ENCODE assay signal across 9 cellular contexts in genomic region chr10:100374137-100374655, GRCh38. TPM values are rescaled to one million over a fixed set of nuclear protein-coding genes. Genes with fewer than 3 reads are reported as not detected.
A peak's percentile ranks its signal among the peaks of the same experiment; 100 is the strongest.
DNase-seq lines count a peak whose midpoint lies in the region; ATAC-seq and TF ChIP-seq lines count a peak whose summit lies in the region.
"Had no signal": no experiment of that assay in that cellular context is flagged by ENCODE, and none has a peak within 500 bp of the region (broad histone marks: within the 10 kb centered on the region; RNA-seq: fewer than 3 reads in every experiment).

No MANE protein-coding gene starts in this region.

- no peak overlapping the region for H2AK5ac ChIP-seq in H9 (ENCODE audit: insufficient read length, low read length)

- no peaks in the 10 kb centered on the region; a peak in 1 of 5 replicates for H3K9me3 Mint-ChIP-seq in H9
- H3K9me3 Mint-ChIP-seq: activated naive CD8-positive, alpha-beta T cell treated with anti-CD3 and anti-CD28 coated beads, Interleukin-2, amount 10 ng/mL, durations not matched to agents 7 days and 5 days had no signal

- ATAC-seq in GM21381 (IDR thresholded peaks at IDR 0.05; ENCODE audit: unreplicated experiment): no peak

- no peak overlapping the region for H4K91ac ChIP-seq in H9 (ENCODE audit: insufficient read length, low read depth, low read length)

- peak overlapping the region; percentile 74; the same call in 1 of the 2 replicates for H3K14ac ChIP-seq in H9 (ENCODE audit: insufficient read depth, low read length)

- peaks cover 17 to 22% of the 10 kb centered on the region in 2 experiments for H3K4me1 Mint-ChIP-seq in H9

- WGBS in H9 (ENCODE audit: extremely low coverage, insufficient read length, low lambda C conversion rate): 100% methylated on average over 1 of the region's 4 CpGs
- 7 to 11% (median 11%) methylated on average over 4 of the region's 4 CpGs for whole genome bisulfite sequencing in stomach, 5 donors

- H3K27me3 ChIP-seq in H9 (ENCODE audit: insufficient read depth, low read length) (no peaks in the 10 kb centered on the region), stomach (no peaks in the 10 kb centered on the region)

- peak overlapping the region; percentile 56 for H3K56ac ChIP-seq in H9 (ENCODE audit: insufficient read length, low read depth, low read length)

- H3T11ph ChIP-seq in H9 (ENCODE audit: low read length): no peak overlapping the region

- no peaks in the 10 kb centered on the region for H3K9me3 ChIP-seq in H9 (ENCODE audit: control insufficient read depth, low read depth, low read length)
- H3K9me3 ChIP-seq in iPS-18c (ENCODE audit: control insufficient read depth, insufficient read depth, low read length): no peaks in the 10 kb centered on the region
- no peaks in the 10 kb centered on the region for H3K9me3 ChIP-seq in stomach

- no peak overlapping the region for H2AFZ ChIP-seq in H9 (ENCODE audit: low read length)

- H3K23ac ChIP-seq in H9 (ENCODE audit: insufficient read length, low read depth, low read length): no peak overlapping the region

- peak overlapping the region; percentile 32 for H2BK5ac ChIP-seq in H9 (ENCODE audit: insufficient read length, low read length)

- H2BK15ac ChIP-seq in H9 (ENCODE audit: low read depth, low read length): no peak overlapping the region

- no peak overlapping the region; the same call in 1 of the 2 replicates for H3K4ac ChIP-seq in H9 (ENCODE audit: low read depth, low read length)

- intact Hi-C loops in stomach (cut with DNase I; ENCODE audit: low total_unique reads): no loop called here

- H2BK20ac ChIP-seq in H9 (ENCODE audit: low read depth, low read length, poor library complexity, severe bottlenecking): no peak overlapping the region

- peak overlapping the region; percentile 80 for H3K9ac ChIP-seq in H9 (ENCODE audit: extremely low read depth, insufficient read length, low read length)

- H4K20me1 ChIP-seq in H9 (ENCODE audit: control insufficient read depth, insufficient read depth, insufficient read length): no peaks in the 10 kb centered on the region

- H3K79me1 ChIP-seq in H9 (ENCODE audit: insufficient read depth, low read depth, low read length, poor library complexity, severe bottlenecking): no peaks in the 10 kb centered on the region

- H3K18ac ChIP-seq in H9 (ENCODE audit: insufficient read length, low read depth, low read length): peak overlapping the region; percentile 44

- H2BK120ac ChIP-seq in H9 (ENCODE audit: low read depth, low read length, poor library complexity, severe bottlenecking): no peak overlapping the region

- no peak overlapping the region for H2BK12ac ChIP-seq in H9 (ENCODE audit: insufficient read length, low read depth, low read length)

- no peak for TF ChIP-seq POLR2A in stomach (IDR thresholded peaks at IDR 0.05)

- DNase-seq in H9: no peak
- DNase-seq in stomach: no peak
- DNase-seq in germinal center (ENCODE audit: low spot score): no peak
- DNase-seq in activated CD4-positive, CD25-positive, alpha-beta regulatory T cell treated with anti-CD3 and anti-CD28 coated beads, Interleukin-2, amount 50 U/mL, for 72 hours: no peak
- DNase-seq in GOT3 (lab: John Stamatoyannopoulos, UW): no peak

- no peaks in the 10 kb centered on the region for H3K36me3 ChIP-seq in stomach

- no peak for TF ChIP-seq EP300 in stomach (IDR thresholded peaks at IDR 0.05)

- no peak for TF ChIP-seq CTCF in H9 (conservative IDR thresholded peaks at IDR 0.05)
- TF ChIP-seq CTCF in WI38 (IDR thresholded peaks at IDR 0.05; ENCODE audit: low read depth, low read length): no peak
- no peak for TF ChIP-seq CTCF in stomach (IDR thresholded peaks at IDR 0.05)

- H3K4me2 ChIP-seq in H9 (ENCODE audit: insufficient read depth, insufficient read length, low read length): peak overlapping the region; percentile 81

- no peak overlapping the region for H3K4me3 Mint-ChIP-seq in H9
- H3K4me3 Mint-ChIP-seq: activated naive CD8-positive, alpha-beta T cell treated with anti-CD3 and anti-CD28 coated beads, Interleukin-2, amount 10 ng/mL, durations not matched to agents 7 days and 5 days had no signal

- no peak overlapping the region for H3K27ac Mint-ChIP-seq in H9
- H3K27ac Mint-ChIP-seq: activated naive CD8-positive, alpha-beta T cell treated with anti-CD3 and anti-CD28 coated beads, Interleukin-2, amount 10 ng/mL, durations not matched to agents 7 days and 5 days had no signal

- H3K27ac ChIP-seq in H9 (ENCODE audit: insufficient read length, low read depth, low read length) (peak overlapping the region; percentile 96), stomach (peak overlapping the region; percentile 81 to 97 (median 96))

- peaks cover 0 to 4% (median 0%) of the 10 kb centered on the region in 3 experiments; a peak in 3 of 7 replicates for H3K36me3 Mint-ChIP-seq in H9 (ENCODE audit: insufficient read depth in 1 of 3, low read depth in 3 of 3)

- H3K4me3 ChIP-seq in WI38 (ENCODE audit: low read depth, low read length): peak overlapping the region; percentile 72
- H3K4me3 ChIP-seq in iPS-18c (ENCODE audit: insufficient read depth, low read depth, low read length): peak overlapping the region; percentile 69
- peak overlapping the region; percentile 45 to 63 (median 56) for H3K4me3 ChIP-seq in stomach

- no peak overlapping the region for H4K8ac ChIP-seq in H9 (replicated peaks; ENCODE audit: insufficient read length, low read depth, low read length)

- H3K4me1 ChIP-seq in H9 (ENCODE audit: insufficient read depth, low read length): peaks cover 10% of the 10 kb centered on the region; the same call in 1 of the 2 replicates
- peaks cover 43 to 62% (median 51%) of the 10 kb centered on the region in 4 donors for H3K4me1 ChIP-seq in stomach

- H3K23me2 ChIP-seq in H9 (ENCODE audit: insufficient read length, low read depth, low read length, poor library complexity, severe bottlenecking): peaks cover 13% of the 10 kb centered on the region

- H4K5ac ChIP-seq in H9 (ENCODE audit: insufficient read length, low read depth, low read length): peak overlapping the region; percentile 14

- H3K79me2 ChIP-seq in H9 (ENCODE audit: insufficient read depth, low read length): peaks cover 7% of the 10 kb centered on the region; the same call in 1 of the 2 replicates

- no peaks in the 10 kb centered on the region for H3K27me3 Mint-ChIP-seq in H9 (ENCODE audit: low read depth)
- H3K27me3 Mint-ChIP-seq: activated naive CD8-positive, alpha-beta T cell treated with anti-CD3 and anti-CD28 coated beads, Interleukin-2, amount 10 ng/mL, durations not matched to agents 7 days and 5 days had no signal

RNA-seq across cellular contexts. Expression of gene SCD, which starts 27.2 kb away (rescaled TPM):
- total RNA-seq in H9 (2021): 354 TPM in 2 replicates
- total RNA-seq in stomach: 10 to 100 TPM in 3 of 5 donors, 1 to 10 TPM in 2; 2.3 to 36.2 (median 28.5) TPM
- 10 to 100 TPM in 2 of 3 donors, 1 to 10 TPM in 1; 5.5 to 19.1 (median 16.6) TPM for polyA plus RNA-seq in stomach

RNA-seq across cellular contexts. Expression of gene PKD2L1, which starts 44.2 kb away (rescaled TPM):
- total RNA-seq in H9 (2021) (0.20 TPM in 1 of 2 replicates, not detected in the other), stomach (under 1 TPM in 1 of 5 donors, not detected in 4; 0.89 TPM)
- polyA plus RNA-seq in stomach: under 1 TPM in 1 of 3 donors, not detected in 2; 0.23 TPM
- total RNA-seq: activated naive CD8-positive, alpha-beta T cell treated with anti-CD3 and anti-CD28 coated beads, Interleukin-2, amount 10 ng/mL, durations not matched to agents 7 days and 5 days had no signal
